Comparison of ENCODE assay signal across 28 cellular contexts in the genomic region with DNA sequence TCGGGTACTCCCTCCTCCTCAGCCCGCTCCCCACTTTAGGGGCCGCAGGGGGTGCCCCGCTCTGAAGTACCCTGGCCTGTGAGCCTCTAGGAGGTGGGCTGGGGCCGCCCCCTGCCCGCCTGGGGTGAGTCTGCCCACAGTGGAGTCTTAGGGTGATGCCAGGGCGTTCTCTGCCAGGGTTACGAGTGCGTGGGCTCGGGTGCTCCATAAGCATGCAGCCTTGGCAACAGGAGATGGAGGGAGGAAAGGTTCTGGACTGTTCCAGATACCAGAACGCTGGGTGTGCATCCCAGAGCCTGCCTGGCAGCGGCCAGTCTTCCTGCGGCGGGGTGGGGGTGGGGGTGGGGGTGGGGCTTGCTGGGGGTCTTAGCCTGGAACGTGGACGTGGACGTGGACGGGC. TPM values are rescaled to one million over a fixed set of nuclear protein-coding genes. Genes with fewer than 3 reads are reported as not detected.
"Had no signal": no experiment of that assay in that cellular context is flagged by ENCODE, and none has a peak within 500 bp of the region (broad histone marks: within the 10 kb centered on the region; RNA-seq: fewer than 3 reads in every experiment).

No MANE protein-coding gene starts in this region.

- H3K27ac ChIP-seq: hepatocyte, parathyroid adenoma, upper lobe of right lung had no signal

- DNase-seq: activated CD4-positive, alpha-beta memory T cell treated with anti-CD3 and anti-CD28 coated beads, Interleukin-2, amount 10 ng/mL, durations not matched to agents 7 days and 5 days; activated CD4-positive, alpha-beta T cell treated with anti-CD3 and anti-CD28 coated beads for 1 hour; activated CD4-positive, alpha-beta T cell treated with anti-CD3 and anti-CD28 coated beads, Interleukin-2, amount 10 ng/mL, durations not matched to agents 7 days and 5 days; activated naive CD8-positive, alpha-beta T cell treated with anti-CD3 and anti-CD28 coated beads, Interleukin-2, amount 50 U/mL, for 24 hours; activated T-cell treated with anti-CD3 and anti-CD28 coated beads, Interleukin-2, amount 50 U/mL, for 4 hours; amygdala; central memory CD4-positive, alpha-beta T cell; dermis blood vessel endothelial cell; effector CD4-positive, alpha-beta T cell; gastrocnemius medialis; left cardiac atrium; left ventricle myocardium superior; mammary epithelial cell; naive thymus-derived CD4-positive, alpha-beta T cell; right cardiac atrium; stimulated activated CD4-positive, alpha-beta T cell treated with anti-CD3 and anti-CD28 coated beads, Interleukin-2, amount 100 ng/mL, for 48 hours; stimulated activated naive CD4-positive, alpha-beta T cell treated with Interleukin-2 at 50 U/mL for 16 hours; T-helper 2 cell; upper lobe of right lung had no signal

- H3K4me1 ChIP-seq: gastrocnemius medialis, parathyroid adenoma, upper lobe of right lung had no signal

- H3K36me3 ChIP-seq: gastrocnemius medialis, thoracic aorta, upper lobe of right lung had no signal

- H3K9ac ChIP-seq: parathyroid adenoma had no signal

- H3K4me2 ChIP-seq: hepatocyte had no signal

- H3K27me3 ChIP-seq: hepatocyte had no signal

- H3K9me3 ChIP-seq: gastrocnemius medialis, thoracic aorta, upper lobe of right lung had no signal

- H2AFZ ChIP-seq: hepatocyte, parathyroid adenoma had no signal

- ATAC-seq: activated naive CD8-positive, alpha-beta T cell treated with anti-CD3 and anti-CD28 coated beads, Interleukin-2, amount 50 U/mL, for 24 hours; activated T-cell treated with anti-CD3 and anti-CD28 coated beads, Interleukin-2, amount 50 U/mL, for 4 hours; activated T-helper 17 cell treated with anti-CD3 and anti-CD28 coated beads, Interleukin-2, amount 50 U/mL, for 72 hours; naive thymus-derived CD4-positive, alpha-beta T cell; right cardiac atrium; upper lobe of right lung; WTC11 had no signal

- H3K4me3 ChIP-seq: gastrocnemius medialis, hepatocyte, upper lobe of right lung had no signal

RNA-seq across cellular contexts. Expression of a gene that starts 15.9 kb away (rescaled TPM):
- total RNA-seq: mammary epithelial cell had no signal
- polyA plus RNA-seq: keratinocyte had no signal

RNA-seq across cellular contexts. Expression of a gene that starts 56.2 kb away (rescaled TPM):
- total RNA-seq: activated CD4-positive, alpha-beta memory T cell treated with anti-CD3 and anti-CD28 coated beads, Interleukin-2, amount 10 ng/mL, durations not matched to agents 7 days and 5 days; activated CD4-positive, alpha-beta T cell treated with anti-CD3 and anti-CD28 coated beads, Interleukin-2, amount 10 ng/mL, durations not matched to agents 7 days and 5 days; activated T-cell treated with anti-CD3 and anti-CD28 coated beads, Interleukin-2, amount 50 U/mL, for 4 hours; activated T-helper 17 cell treated with anti-CD3 and anti-CD28 coated beads, Interleukin-2, amount 50 U/mL, for 72 hours; dermis blood vessel endothelial cell; left ventricle myocardium superior; mammary epithelial cell; naive thymus-derived CD4-positive, alpha-beta T cell; pulmonary artery endothelial cell; skeletal muscle tissue; WTC11 had no signal
- polyA plus RNA-seq: keratinocyte; mammary epithelial cell; naive thymus-derived CD4-positive, alpha-beta T cell; neural cell; right cardiac atrium had no signal
